16 cellular contexts compared by ENCODE assay signal in genomic region chr12:114361545-114361944, GRCh38. TPM values are rescaled to one million over a fixed set of nuclear protein-coding genes. Genes with fewer than 3 reads are reported as not detected.
A peak's percentile ranks its signal among the peaks of the same experiment; 100 is the strongest.
DNase-seq lines count a peak whose midpoint lies in the region; ATAC-seq and TF ChIP-seq lines count a peak whose summit lies in the region.
"Had no signal": no experiment of that assay in that cellular context is flagged by ENCODE, and none has a peak within 500 bp of the region (broad histone marks: within the 10 kb centered on the region; RNA-seq: fewer than 3 reads in every experiment).

No MANE protein-coding gene starts in this region.

- DNase-seq in Right ventricle myocardium inferior (ENCODE audit: missing footprints) = no peak
- DNase-seq in right atrium auricular region (ENCODE audit: low spot score) = no peak
- DNase-seq in left cardiac atrium = no peak
- peak; percentile 29 for DNase-seq in iPS-NIHi7 (ENCODE audit: extremely low spot score)
- DNase-seq in SW 1271 (lab: John Stamatoyannopoulos, UW) = no peak
- no peak for DNase-seq in activated effector memory CD4-positive, alpha-beta T cell treated with Interleukin-2 at 50 U/mL for 16 hours
- no peak for DNase-seq in breast epithelium (ENCODE audit: low spot score in 2 of 2)
- DNase-seq: Caco-2; CD8-positive, alpha-beta memory T cell; DND-41; GF-D8 had no signal

- no peaks in the 10 kb centered on the region for H3K9me3 ChIP-seq in right atrium auricular region
- H3K9me3 ChIP-seq in breast epithelium = peaks cover 4 to 7% of the 10 kb centered on the region in 2 donors
- H3K9me3 ChIP-seq: Caco-2 had no signal

- TF ChIP-seq CTCF in right atrium auricular region (IDR thresholded peaks at IDR 0.05) (no peak), breast epithelium (IDR thresholded peaks at IDR 0.05) (no peak)

- H3K4me3 ChIP-seq in right atrium auricular region (no peak overlapping the region), breast epithelium (no peak overlapping the region)
- H3K4me3 ChIP-seq: BLaER1 had no signal

- H3K36me3 ChIP-seq in right atrium auricular region (peaks cover 81% of the 10 kb centered on the region), breast epithelium (no peaks in the 10 kb centered on the region)
- H3K36me3 ChIP-seq: BLaER1 had no signal

- H3K4me1 ChIP-seq in right atrium auricular region (peaks cover 0 to 14% of the 10 kb centered on the region in 2 donors), breast epithelium (no peaks in the 10 kb centered on the region)
- H3K4me1 ChIP-seq: BLaER1, Caco-2 had no signal

- no peak for TF ChIP-seq POLR2A in breast epithelium (IDR thresholded peaks at IDR 0.05)

- H3K27me3 ChIP-seq in right atrium auricular region (no peaks in the 10 kb centered on the region), breast epithelium (no peaks in the 10 kb centered on the region)
- H3K27me3 ChIP-seq: BLaER1 had no signal

- intact Hi-C loops in Right ventricle myocardium inferior (cut with DNase I) (no loop called here), left cardiac atrium (cut with DNase I) (loop anchor here in 1 of 2 donors (10.0 kb wide), 1 partner anchor 197 kb away; no protein-coding TSS in a partner anchor), breast epithelium (cut with DNase I; ENCODE audit: low total_unique reads) (no loop called here)

- H3K27ac ChIP-seq in right atrium auricular region = peak overlapping the region in 1 of 2 donors; percentile 55
- no peak overlapping the region for H3K27ac ChIP-seq in breast epithelium
- H3K27ac ChIP-seq: 22Rv1, BLaER1, HL-60 had no signal

- ATAC-seq in Right ventricle myocardium inferior = peak; percentile 36
- ATAC-seq in left cardiac atrium = peak; percentile 20 to 33
- ATAC-seq in esophagus mucosa = no peak
- ATAC-seq: HCT116 had no signal

RNA-seq across cellular contexts. Expression of gene TBX5, which starts 44.4 kb away (rescaled TPM):
- 55.8 TPM for total RNA-seq in Right ventricle myocardium inferior
- 100 to 1,000 TPM; 238 to 345 TPM for total RNA-seq in right atrium auricular region
- total RNA-seq in left cardiac atrium = 100 to 1,000 TPM; 116 to 236 TPM
- 0.48 TPM for total RNA-seq in esophagus mucosa
- 10 to 100 TPM in 1 of 3 donors, 1 to 10 TPM in 2; 2.2 to 10.2 (median 6.2) TPM for total RNA-seq in breast epithelium
- total RNA-seq: Caco-2; CD8-positive, alpha-beta memory T cell had no signal
